ENCODE assay signal across 7 cellular contexts in genomic region chr3:49841126-49841525, GRCh38. TPM values are rescaled to one million over a fixed set of nuclear protein-coding genes. Genes with fewer than 3 reads are reported as not detected.
DNase-seq lines count a peak whose midpoint lies in the region; ATAC-seq and TF ChIP-seq lines count a peak whose summit lies in the region.
"Had no signal": no experiment of that assay in that cellular context is flagged by ENCODE, and none has a peak within 500 bp of the region (broad histone marks: within the 10 kb centered on the region; RNA-seq: fewer than 3 reads in every experiment).

No MANE protein-coding gene starts in this region.

- no peak overlapping the region for H3K4me3 Mint-ChIP-seq in MCF 10A (ENCODE audit: unreplicated experiment)
- H3K4me3 Mint-ChIP-seq in activated naive CD8-positive, alpha-beta T cell treated with anti-CD3 and anti-CD28 coated beads, Interleukin-2, amount 10 ng/mL, durations not matched to agents 7 days and 5 days, result no peak overlapping the region

- TF ChIP-seq POLR2A in breast epithelium (IDR thresholded peaks at IDR 0.05), result no peak

- H3K9me3 ChIP-seq in breast epithelium, result no peaks in the 10 kb centered on the region

- POLR2A ChIA-PET in MCF 10A (lab: Yijun Ruan, JAX), result no interaction called here
- POLR2A ChIA-PET in activated naive CD8-positive, alpha-beta T cell treated with anti-CD3 and anti-CD28 coated beads, Interleukin-2, amount 10 ng/mL, durations not matched to agents 7 days and 5 days (lab: Charles Lee), result interaction anchor here (1.0 to 7.2 kb wide), 2 partner anchors 27 to 37 kb away, joined by 3 to 72 read pairs; partner anchors contain the start of genes INKA1 and UBA7

- TF ChIP-seq CTCF in MCF 10A (IDR thresholded peaks at IDR 0.05; ENCODE audit: unreplicated experiment) (no peak), breast epithelium (IDR thresholded peaks at IDR 0.05) (no peak)

- no peaks in the 10 kb centered on the region for H3K27me3 ChIP-seq in breast epithelium

- CTCF ChIA-PET in MCF 10A (lab: Yijun Ruan, JAX), result interaction anchor here (0.6 to 11.3 kb wide), 12 partner anchors 9 to 73 kb away, joined by 3 to 201 read pairs (median 3); partner anchors contain the start of genes CDHR4, INKA1 and MST1R

- no peaks in the 10 kb centered on the region for H3K4me1 ChIP-seq in breast epithelium

- no peak overlapping the region for H3K4me3 ChIP-seq in breast epithelium

- DNase-seq in MCF 10A (ENCODE audit: unreplicated experiment), result peak; percentile 27
- DNase-seq in breast epithelium (ENCODE audit: low spot score in 2 of 2), result no peak
- no peak for DNase-seq in activated naive CD8-positive, alpha-beta T cell treated with anti-CD3 and anti-CD28 coated beads, Interleukin-2, amount 10 ng/mL, durations not matched to agents 7 days and 5 days
- DNase-seq in stimulated activated CD8-positive, alpha-beta memory T cell treated with anti-CD3 and anti-CD28 coated beads, Interleukin-4, amount 100 ng/mL, for 48 hours, result peak; percentile 30
- DNase-seq: stimulated activated CD4-positive, alpha-beta T cell treated with anti-CD3 and anti-CD28 coated beads, Interleukin-2, amount 100 ng/mL, for 48 hours had no signal

- no peak overlapping the region for H3K27ac Mint-ChIP-seq in MCF 10A (ENCODE audit: low read depth, unreplicated experiment)
- H3K27ac Mint-ChIP-seq in activated naive CD8-positive, alpha-beta T cell treated with anti-CD3 and anti-CD28 coated beads, Interleukin-2, amount 10 ng/mL, durations not matched to agents 7 days and 5 days, result no peak overlapping the region

- intact Hi-C loops in MCF 10A (cut with micrococcal nuclease), result no loop called here
- intact Hi-C loops in breast epithelium (cut with DNase I; ENCODE audit: low total_unique reads), result loop anchor here (5.0 kb wide), 1 partner anchor 34 kb away; no protein-coding TSS in a partner anchor

- no peaks in the 10 kb centered on the region for H3K9me3 Mint-ChIP-seq in MCF 10A (ENCODE audit: unreplicated experiment)
- H3K9me3 Mint-ChIP-seq in activated naive CD8-positive, alpha-beta T cell treated with anti-CD3 and anti-CD28 coated beads, Interleukin-2, amount 10 ng/mL, durations not matched to agents 7 days and 5 days, result no peaks in the 10 kb centered on the region

- H3K27ac ChIP-seq in breast epithelium, result no peak overlapping the region

- H3K36me3 ChIP-seq in breast epithelium, result no peaks in the 10 kb centered on the region

- ATAC-seq in activated naive CD8-positive, alpha-beta T cell treated with anti-CD3 and anti-CD28 coated beads, Interleukin-2, amount 10 ng/mL, durations not matched to agents 7 days and 5 days (ENCODE audit: low read depth), result peak; percentile 48
- ATAC-seq in GM18868 (IDR thresholded peaks at IDR 0.05; ENCODE audit: unreplicated experiment) (no peak), GM18870 (IDR thresholded peaks at IDR 0.05; ENCODE audit: unreplicated experiment) (no peak)

- no peaks in the 10 kb centered on the region for H3K4me1 Mint-ChIP-seq in MCF 10A (ENCODE audit: insufficient read depth, unreplicated experiment)
- peaks cover 1% of the 10 kb centered on the region for H3K4me1 Mint-ChIP-seq in activated naive CD8-positive, alpha-beta T cell treated with anti-CD3 and anti-CD28 coated beads, Interleukin-2, amount 10 ng/mL, durations not matched to agents 7 days and 5 days

- H3K36me3 Mint-ChIP-seq in MCF 10A (ENCODE audit: insufficient read depth, unreplicated experiment), result no peaks in the 10 kb centered on the region
- peaks cover 8% of the 10 kb centered on the region for H3K36me3 Mint-ChIP-seq in activated naive CD8-positive, alpha-beta T cell treated with anti-CD3 and anti-CD28 coated beads, Interleukin-2, amount 10 ng/mL, durations not matched to agents 7 days and 5 days

- no TSS peak for BruUV-seq in MCF 10A (replicated peaks; lab: Mats Ljungman, UMichigan)

- H3K27me3 Mint-ChIP-seq in MCF 10A (ENCODE audit: insufficient read depth, unreplicated experiment), result no peaks in the 10 kb centered on the region
- no peaks in the 10 kb centered on the region for H3K27me3 Mint-ChIP-seq in activated naive CD8-positive, alpha-beta T cell treated with anti-CD3 and anti-CD28 coated beads, Interleukin-2, amount 10 ng/mL, durations not matched to agents 7 days and 5 days

RNA-seq across cellular contexts. Expression of gene TRAIP, which starts 15.2 kb away (rescaled TPM):
- total RNA-seq in MCF 10A (2022) (7.1 and 9.3 TPM in 2 replicates), breast epithelium (1 to 10 TPM; 1.6 to 2.0 (median 1.9) TPM)
- 10 to 100 TPM; 24.0 to 24.4 TPM for total RNA-seq in activated naive CD8-positive, alpha-beta T cell treated with anti-CD3 and anti-CD28 coated beads, Interleukin-2, amount 10 ng/mL, durations not matched to agents 7 days and 5 days

RNA-seq across cellular contexts. Expression of gene UBA7, which starts 27.4 kb away (rescaled TPM):
- total RNA-seq in MCF 10A (2022) (3.8 and 6.6 TPM in 2 replicates), breast epithelium (10 to 100 TPM; 26.4 to 77.4 (median 50.5) TPM)
- total RNA-seq in activated naive CD8-positive, alpha-beta T cell treated with anti-CD3 and anti-CD28 coated beads, Interleukin-2, amount 10 ng/mL, durations not matched to agents 7 days and 5 days, result 100 to 1,000 TPM; 299 to 310 TPM

RNA-seq across cellular contexts. Expression of gene CAMKV, which starts 28.6 kb away (rescaled TPM):
- total RNA-seq in MCF 10A (2022) (not detected in 2 replicates), breast epithelium (1 to 10 TPM in 1 of 3 donors, not detected in 2; 1.5 TPM)
- total RNA-seq in activated naive CD8-positive, alpha-beta T cell treated with anti-CD3 and anti-CD28 coated beads, Interleukin-2, amount 10 ng/mL, durations not matched to agents 7 days and 5 days, result not detected

RNA-seq across cellular contexts. Expression of gene INKA1, which starts 38.1 kb away (rescaled TPM):
- 4.8 and 7.4 TPM in 2 replicates for total RNA-seq in MCF 10A (2022)
- 1 to 10 TPM; 2.3 to 4.5 (median 4.2) TPM for total RNA-seq in breast epithelium
- total RNA-seq in activated naive CD8-positive, alpha-beta T cell treated with anti-CD3 and anti-CD28 coated beads, Interleukin-2, amount 10 ng/mL, durations not matched to agents 7 days and 5 days, result 1 to 10 TPM; 1.3 to 2.3 TPM

RNA-seq across cellular contexts. Expression of gene CDHR4, which starts 41.5 kb away (rescaled TPM):
- total RNA-seq in MCF 10A (2022), result 0.44 and 1.1 TPM in 2 replicates
- not detected for total RNA-seq in breast epithelium
- total RNA-seq in activated naive CD8-positive, alpha-beta T cell treated with anti-CD3 and anti-CD28 coated beads, Interleukin-2, amount 10 ng/mL, durations not matched to agents 7 days and 5 days, result under 1 TPM in 1 of 2 experiments, not detected in 1; 0.22 TPM

Comparison
In these comparisons a context has a peak if more than half of its experiments do, and no peak if none do; other contexts are left out.
1. DNase-seq: peak in MCF 10A (single experiment) and stimulated activated CD8-positive, alpha-beta memory T cell treated with anti-CD3 and anti-CD28 coated beads, Interleukin-4, amount 100 ng/mL, for 48 hours (single experiment); none in breast epithelium (0 of 2) and activated naive CD8-positive, alpha-beta T cell treated with anti-CD3 and anti-CD28 coated beads, Interleukin-2, amount 10 ng/mL, durations not matched to agents 7 days and 5 days (single experiment).